In genomic region chrX:46279214-46279924, GRCh38 we compare ENCODE assay signal across 11 cellular contexts.
DNase-seq lines count a peak whose midpoint lies in the region; ATAC-seq, FAIRE-seq and TF ChIP-seq lines count a peak whose summit lies in the region.
"Had no signal": no experiment of that assay in that cellular context is flagged by ENCODE, and none has a peak within 500 bp of the region (broad histone marks: within the 10 kb centered on the region; RNA-seq: fewer than 3 reads in every experiment).

No MANE protein-coding gene starts in this region.

- H3F3A ChIP-seq in GM23248 (ENCODE audit: insufficient read depth) = peaks cover 8% of the 10 kb centered on the region; the same call in 1 of the 2 replicates

- H2AFZ ChIP-seq in GM23248 (peak overlapping the region; percentile 77), hepatocyte (no peak overlapping the region)

- peaks cover 20% of the 10 kb centered on the region for H3K4me1 ChIP-seq in GM23248 (ENCODE audit: insufficient read depth)
- H3K4me1 ChIP-seq in hepatocyte (ENCODE audit: insufficient read depth) = no peaks in the 10 kb centered on the region
- H3K4me1 ChIP-seq in upper lobe of right lung = no peaks in the 10 kb centered on the region

- 23% methylated on average over 4 of the region's 4 CpGs for WGBS in GM23248 (ENCODE audit: low coverage in 1 of 2, low lambda C conversion rate in 2 of 2, missing lambda C conversion rate in 2 of 2), 2 experiments
- 54% methylated on average over 4 of the region's 4 CpGs for WGBS in hepatocyte (ENCODE audit: low lambda C conversion rate, missing lambda C conversion rate)

- H3K9me2 ChIP-seq in GM23248 (ENCODE audit: insufficient read depth) (no peaks in the 10 kb centered on the region), hepatocyte (replicated peaks; ENCODE audit: insufficient read depth) (no peaks in the 10 kb centered on the region)

- no peak for FAIRE-seq in RCC 7860 (lab: Jason Lieb, UNC)

- DNase-seq in Ammon's horn (ENCODE audit: low spot score) (peak; percentile 1), GM23248 (peak; percentile 18), UCSD-AML1 (lab: John Stamatoyannopoulos, UW; ENCODE audit: unreplicated experiment) (peak; percentile 12), hepatocyte (ENCODE audit: low spot score) (no peak), GM19240 (ENCODE audit: insufficient read length, low spot score) (no peak), RCC 7860 (ENCODE audit: low spot score) (no peak), upper lobe of right lung (no peak)
- DNase-seq: effector memory CD4-positive, alpha-beta T cell; midbrain; stimulated activated CD4-positive, alpha-beta T cell treated with anti-CD3 and anti-CD28 coated beads, Interleukin-1b, Interleukin-23, amount 100 ng/mL, for 48 hours had no signal

- H3K4me2 ChIP-seq in GM23248 (ENCODE audit: unreplicated experiment) (peak overlapping the region; percentile 49), hepatocyte (peak overlapping the region; percentile 12)

- H3K4me3 ChIP-seq in GM23248 (no peak overlapping the region), hepatocyte (no peak overlapping the region), upper lobe of right lung (no peak overlapping the region)

- in situ Hi-C loops in GM23248 (cut with MboI) = no loop called here

- intact Hi-C loops in upper lobe of right lung (cut with DNase I) = no loop called here

- no peaks in the 10 kb centered on the region for H3K9me3 ChIP-seq in GM23248 (ENCODE audit: low read depth)
- no peaks in the 10 kb centered on the region for H3K9me3 ChIP-seq in hepatocyte (ENCODE audit: low read depth)
- no peaks in the 10 kb centered on the region for H3K9me3 ChIP-seq in upper lobe of right lung

- H3K36me3 ChIP-seq in GM23248 (ENCODE audit: low read depth) (no peaks in the 10 kb centered on the region), hepatocyte (replicated peaks; ENCODE audit: insufficient read depth, low read depth) (no peaks in the 10 kb centered on the region), upper lobe of right lung (no peaks in the 10 kb centered on the region)

- H3K79me2 ChIP-seq in GM23248 (ENCODE audit: insufficient read depth) = no peaks in the 10 kb centered on the region
- no peaks in the 10 kb centered on the region for H3K79me2 ChIP-seq in hepatocyte

- H3K27me3 ChIP-seq in GM23248 (replicated peaks; ENCODE audit: insufficient read depth) (no peaks in the 10 kb centered on the region), hepatocyte (no peaks in the 10 kb centered on the region), upper lobe of right lung (no peaks in the 10 kb centered on the region)

- H4K20me1 ChIP-seq in GM23248 (ENCODE audit: insufficient read depth) (no peaks in the 10 kb centered on the region), hepatocyte (ENCODE audit: insufficient read depth, poor library complexity, severe bottlenecking) (no peaks in the 10 kb centered on the region)

- peak; percentile 13 for TF ChIP-seq CTCF in hepatocyte (IDR thresholded peaks at IDR 0.05; ENCODE audit: poor library complexity)
- TF ChIP-seq CTCF in upper lobe of right lung (IDR thresholded peaks at IDR 0.05) = no peak

- ATAC-seq in HG03469 (IDR thresholded peaks at IDR 0.05; ENCODE audit: unreplicated experiment) = no peak
- no peak for ATAC-seq in upper lobe of right lung

- peak overlapping the region; percentile 31; the same call in 1 of the 2 replicates for H3K9ac ChIP-seq in GM23248

- peak overlapping the region; percentile 45 for H3K27ac ChIP-seq in GM23248
- H3K27ac ChIP-seq in hepatocyte = no peak overlapping the region
- H3K27ac ChIP-seq in upper lobe of right lung = no peak overlapping the region

Comparison
In these comparisons a context has a peak if more than half of its experiments do, and no peak if none do; other contexts are left out.
1. DNase-seq: peak in Ammon's horn (single experiment), GM23248 (single experiment) and UCSD-AML1 (single experiment); none in hepatocyte (single experiment), GM19240 (single experiment), RCC 7860 (single experiment) and upper lobe of right lung (single experiment).